8 cellular contexts compared by ENCODE assay signal in genomic region chr6:21664263-21665081, GRCh38.
A peak's percentile ranks its signal among the peaks of the same experiment; 100 is the strongest.
DNase-seq lines count a peak whose midpoint lies in the region; ATAC-seq and FAIRE-seq lines count a peak whose summit lies in the region.

No MANE protein-coding gene starts in this region.

- in situ Hi-C loops in HAP-1 (cut with MboI; ENCODE audit: low sequenced_read_pairs) = no loop called here

- H3K27me3 ChIP-seq in adipocyte (replicated peaks; ENCODE audit: control insufficient read depth, insufficient read depth, low read length) = peaks cover 44% of the 10 kb centered on the region
- no peaks in the 10 kb centered on the region for H3K27me3 ChIP-seq in HAP-1 (ENCODE audit: low read depth)

- H3K9me3 ChIP-seq in adipocyte (ENCODE audit: control insufficient read depth, low read length) (no peaks in the 10 kb centered on the region), HAP-1 (no peaks in the 10 kb centered on the region)

- H3K36me3 ChIP-seq in adipocyte (ENCODE audit: control insufficient read depth, insufficient read depth, low read length, severe bottlenecking) (no peaks in the 10 kb centered on the region), HAP-1 (replicated peaks) (no peaks in the 10 kb centered on the region)

- no peak for ATAC-seq in stimulated activated naive CD8-positive, alpha-beta T cell treated with anti-CD3 and anti-CD28 coated beads, Interleukin-15, Interleukin-2, amounts not matched to agents 100 U/mL and 50 U/mL, for 24 hours
- ATAC-seq in GM21717 (IDR thresholded peaks at IDR 0.05; ENCODE audit: unreplicated experiment) = no peak

- peak; percentile 32 for DNase-seq in stimulated activated CD4-positive, alpha-beta T cell treated with anti-CD3 and anti-CD28 coated beads, Interleukin-15, amount 100 ng/mL, for 24 hours
- DNase-seq in stimulated activated CD4-positive, alpha-beta T cell treated with anti-CD3 and anti-CD28 coated beads, Interleukin-4, amount 100 ng/mL, for 24 hours = no peak
- peak; percentile 66 for DNase-seq in adipocyte (ENCODE audit: low read depth)
- DNase-seq in iPS-NIHi7 (ENCODE audit: extremely low spot score) = peak; percentile 57
- peak; percentile 14 for DNase-seq in stimulated activated naive CD8-positive, alpha-beta T cell treated with anti-CD3 and anti-CD28 coated beads, Interleukin-15, Interleukin-2, amounts not matched to agents 100 U/mL and 50 U/mL, for 24 hours
- DNase-seq in HAP-1 (ENCODE audit: low spot score in 2 of 2) = no peak
- no peak for DNase-seq in GM19239 (ENCODE audit: insufficient read length, low spot score)

- peak overlapping the region; percentile 74 for H3K4me3 ChIP-seq in adipocyte (ENCODE audit: low read length)
- no peak overlapping the region for H3K4me3 ChIP-seq in HAP-1

- H3K4me1 ChIP-seq in adipocyte (ENCODE audit: control insufficient read depth, insufficient read depth, low read length) (peaks cover 16% of the 10 kb centered on the region), HAP-1 (peaks cover 13% of the 10 kb centered on the region)

- no peak overlapping the region for H3K9ac ChIP-seq in adipocyte (ENCODE audit: low read length)

- no peak for FAIRE-seq in GM19239 (lab: Jason Lieb, UNC)

Comparison
In these comparisons a context has a peak if more than half of its experiments do, and no peak if none do; other contexts are left out.
1. DNase-seq: peak in stimulated activated CD4-positive, alpha-beta T cell treated with anti-CD3 and anti-CD28 coated beads, Interleukin-15, amount 100 ng/mL, for 24 hours (single experiment), adipocyte (single experiment), iPS-NIHi7 (single experiment) and stimulated activated naive CD8-positive, alpha-beta T cell treated with anti-CD3 and anti-CD28 coated beads, Interleukin-15, Interleukin-2, amounts not matched to agents 100 U/mL and 50 U/mL, for 24 hours (single experiment); none in stimulated activated CD4-positive, alpha-beta T cell treated with anti-CD3 and anti-CD28 coated beads, Interleukin-4, amount 100 ng/mL, for 24 hours (single experiment), HAP-1 (0 of 2) and GM19239 (single experiment).